In the genomic region with DNA sequence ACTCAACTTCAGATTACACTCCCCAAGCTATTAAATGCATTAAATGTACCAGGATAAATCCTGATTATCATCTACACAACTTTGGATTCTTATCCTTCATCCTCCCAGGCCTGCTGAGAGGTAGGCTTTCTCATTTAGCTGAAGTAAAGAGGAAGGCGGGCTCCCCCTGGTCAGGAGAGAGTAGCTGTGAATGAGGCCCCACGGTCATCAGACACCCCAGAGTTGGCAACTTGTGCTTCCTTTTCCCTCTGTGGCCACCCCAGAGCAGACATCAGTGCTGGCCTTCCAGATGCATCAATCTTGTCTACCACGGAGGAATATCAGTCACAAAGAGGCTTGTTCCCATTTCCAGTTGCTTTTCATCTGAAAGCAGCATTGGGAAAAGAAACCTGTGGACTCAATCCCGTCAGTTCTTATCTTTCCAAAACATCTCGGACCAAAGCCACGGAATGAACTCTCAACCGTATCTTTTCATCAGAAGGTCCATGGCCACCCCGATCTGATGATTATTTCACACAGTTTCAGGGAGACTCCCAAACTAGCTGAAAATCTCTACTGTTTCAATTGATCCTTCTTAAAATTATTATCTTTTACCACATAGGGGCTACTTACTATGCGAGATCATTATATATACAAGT, we compare ENCODE assay signal across 32 cellular contexts.
"Had no signal": no experiment of that assay in that cellular context is flagged by ENCODE, and none has a peak within 500 bp of the region (broad histone marks: within the 10 kb centered on the region; RNA-seq: fewer than 3 reads in every experiment).

No MANE protein-coding gene starts in this region.

- H3K4me1 ChIP-seq: Peyer's patch had no signal

- H3K36me3 Mint-ChIP-seq: activated naive CD4-positive, alpha-beta T cell treated with anti-CD3 and anti-CD28 coated beads, Interleukin-2, amount 10 ng/mL, durations not matched to agents 7 days and 5 days; activated naive CD8-positive, alpha-beta T cell; brain had no signal

- H3K27ac ChIP-seq: Peyer's patch had no signal

- H3K4me3 Mint-ChIP-seq: activated CD4-positive, alpha-beta T cell treated with anti-CD3 and anti-CD28 coated beads for 36 hours; activated CD4-positive, alpha-beta T cell treated with anti-CD3 and anti-CD28 coated beads, Interleukin-2, amount 10 ng/mL, durations not matched to agents 7 days and 5 days; activated CD8-positive, alpha-beta T cell treated with anti-CD3 and anti-CD28 coated beads, Interleukin-2, amount 10 ng/mL, durations not matched to agents 7 days and 5 days; activated naive CD4-positive, alpha-beta T cell treated with anti-CD3 and anti-CD28 coated beads, Interleukin-2, amount 10 ng/mL, durations not matched to agents 7 days and 5 days; activated naive CD8-positive, alpha-beta T cell; activated naive CD8-positive, alpha-beta T cell treated with anti-CD3 and anti-CD28 coated beads, Interleukin-2, amount 50 U/mL, for 24 hours; brain; T-helper 1 cell treated with Interleukin-12 subunit alpha and Interleukin-12 subunit beta and Interleukin-4 antibody, amounts not matched to agents 30 μg/mL and 1 μg/mL, for 36 hours; T-helper 2 cell treated with Interferon-gamma antibody and Interleukin-4, amounts not matched to agents 5 μg/mL and 100 μg/mL, for 36 hours had no signal

- H3K27me3 ChIP-seq: Peyer's patch had no signal

- H3K9me3 ChIP-seq: Peyer's patch had no signal

- FAIRE-seq: bronchial epithelial cell had no signal

- ATAC-seq: activated CD4-positive, alpha-beta T cell treated with anti-CD3 and anti-CD28 coated beads for 36 hours; activated CD4-positive, CD25-positive, alpha-beta regulatory T cell treated with anti-CD3 and anti-CD28 coated beads, Interleukin-2, amount 50 U/mL, for 24 hours; activated CD8-positive, alpha-beta T cell treated with anti-CD3 and anti-CD28 coated beads, Interleukin-2, amount 10 ng/mL, durations not matched to agents 7 days and 5 days; activated naive CD8-positive, alpha-beta T cell treated with anti-CD3 and anti-CD28 coated beads, Interleukin-2, amount 50 U/mL, for 24 hours; PC-3 had no signal

- H3K36me3 ChIP-seq: Peyer's patch had no signal

- DNase-seq: activated CD4-positive, alpha-beta T cell treated with anti-CD3 and anti-CD28 coated beads for 36 hours; activated CD4-positive, alpha-beta T cell treated with anti-CD3 and anti-CD28 coated beads, Interleukin-2, amount 10 ng/mL, durations not matched to agents 7 days and 5 days; activated CD4-positive, alpha-beta T cell treated with anti-CD3 and anti-CD28 coated beads, Interleukin-2, amount 50 U/mL, for 48 hours; activated CD8-positive, alpha-beta memory T cell treated with anti-CD3 and anti-CD28 coated beads, Interleukin-2, amount 50 U/mL, for 4 hours; activated CD8-positive, alpha-beta T cell treated with anti-CD3 and anti-CD28 coated beads, Interleukin-2, amount 10 ng/mL, durations not matched to agents 7 days and 5 days; activated effector memory CD4-positive, alpha-beta T cell treated with Interleukin-2 at 50 U/mL for 16 hours; activated naive CD4-positive, alpha-beta T cell treated with anti-CD3 and anti-CD28 coated beads, Interleukin-2, amount 10 ng/mL, durations not matched to agents 7 days and 5 days; activated naive CD8-positive, alpha-beta T cell treated with anti-CD3 and anti-CD28 coated beads, Interleukin-2, amount 50 U/mL, for 24 hours; activated T-cell treated with anti-CD3 and anti-CD28 coated beads for 4 hours; activated T-cell treated with anti-CD3 and anti-CD28 coated beads, Interleukin-2, amount 50 U/mL, for 48 hours; anterior cingulate cortex; caudate nucleus; cerebellar nuclear complex; NCI-H1105; NCI-H1417 treated with DMSO at 0.1 percent for 48 hours; NCI-H187 treated with DMSO at 0.1 percent for 48 hours; NCI-H2081; NCI-H226; NCI-H446 treated with DMSO at 0.1 percent for 48 hours; NCI-H524; NCI-H69; NK-92 treated with Interleukin-12 subunit alpha and Interleukin-12 subunit beta, amount 100 ng/mL, for 24 hours; PC-3; Peyer's patch; RPMI8226; SIG-M5 had no signal

- H3K4me3 ChIP-seq: Peyer's patch had no signal

- H3K4me1 Mint-ChIP-seq: activated CD4-positive, alpha-beta T cell treated with anti-CD3 and anti-CD28 coated beads for 36 hours; activated CD4-positive, alpha-beta T cell treated with anti-CD3 and anti-CD28 coated beads, Interleukin-2, amount 10 ng/mL, durations not matched to agents 7 days and 5 days; activated naive CD4-positive, alpha-beta T cell treated with anti-CD3 and anti-CD28 coated beads, Interleukin-2, amount 10 ng/mL, durations not matched to agents 7 days and 5 days; activated naive CD8-positive, alpha-beta T cell treated with anti-CD3 and anti-CD28 coated beads, Interleukin-2, amount 50 U/mL, for 24 hours; brain had no signal

- H3K27ac Mint-ChIP-seq: activated CD4-positive, alpha-beta T cell treated with anti-CD3 and anti-CD28 coated beads for 36 hours; activated CD4-positive, alpha-beta T cell treated with anti-CD3 and anti-CD28 coated beads, Interleukin-2, amount 10 ng/mL, durations not matched to agents 7 days and 5 days; activated CD8-positive, alpha-beta T cell treated with anti-CD3 and anti-CD28 coated beads, Interleukin-2, amount 10 ng/mL, durations not matched to agents 7 days and 5 days; activated naive CD4-positive, alpha-beta T cell treated with anti-CD3 and anti-CD28 coated beads, Interleukin-2, amount 10 ng/mL, durations not matched to agents 7 days and 5 days; activated naive CD8-positive, alpha-beta T cell; activated naive CD8-positive, alpha-beta T cell treated with anti-CD3 and anti-CD28 coated beads, Interleukin-2, amount 50 U/mL, for 24 hours; brain; T-helper 1 cell treated with Interleukin-12 subunit alpha and Interleukin-12 subunit beta and Interleukin-4 antibody, amounts not matched to agents 30 μg/mL and 1 μg/mL, for 36 hours; T-helper 2 cell treated with Interferon-gamma antibody and Interleukin-4, amounts not matched to agents 5 μg/mL and 100 μg/mL, for 36 hours had no signal

- H3K9me3 Mint-ChIP-seq: activated CD4-positive, alpha-beta T cell treated with anti-CD3 and anti-CD28 coated beads, Interleukin-2, amount 10 ng/mL, durations not matched to agents 7 days and 5 days; activated naive CD4-positive, alpha-beta T cell treated with anti-CD3 and anti-CD28 coated beads, Interleukin-2, amount 10 ng/mL, durations not matched to agents 7 days and 5 days; activated naive CD8-positive, alpha-beta T cell treated with anti-CD3 and anti-CD28 coated beads, Interleukin-2, amount 50 U/mL, for 24 hours; T-helper 1 cell treated with Interleukin-12 subunit alpha and Interleukin-12 subunit beta and Interleukin-4 antibody, amounts not matched to agents 30 μg/mL and 1 μg/mL, for 36 hours; T-helper 2 cell treated with Interferon-gamma antibody and Interleukin-4, amounts not matched to agents 5 μg/mL and 100 μg/mL, for 36 hours had no signal
